1 cellular context compared by ENCODE assay signal in the genomic region with DNA sequence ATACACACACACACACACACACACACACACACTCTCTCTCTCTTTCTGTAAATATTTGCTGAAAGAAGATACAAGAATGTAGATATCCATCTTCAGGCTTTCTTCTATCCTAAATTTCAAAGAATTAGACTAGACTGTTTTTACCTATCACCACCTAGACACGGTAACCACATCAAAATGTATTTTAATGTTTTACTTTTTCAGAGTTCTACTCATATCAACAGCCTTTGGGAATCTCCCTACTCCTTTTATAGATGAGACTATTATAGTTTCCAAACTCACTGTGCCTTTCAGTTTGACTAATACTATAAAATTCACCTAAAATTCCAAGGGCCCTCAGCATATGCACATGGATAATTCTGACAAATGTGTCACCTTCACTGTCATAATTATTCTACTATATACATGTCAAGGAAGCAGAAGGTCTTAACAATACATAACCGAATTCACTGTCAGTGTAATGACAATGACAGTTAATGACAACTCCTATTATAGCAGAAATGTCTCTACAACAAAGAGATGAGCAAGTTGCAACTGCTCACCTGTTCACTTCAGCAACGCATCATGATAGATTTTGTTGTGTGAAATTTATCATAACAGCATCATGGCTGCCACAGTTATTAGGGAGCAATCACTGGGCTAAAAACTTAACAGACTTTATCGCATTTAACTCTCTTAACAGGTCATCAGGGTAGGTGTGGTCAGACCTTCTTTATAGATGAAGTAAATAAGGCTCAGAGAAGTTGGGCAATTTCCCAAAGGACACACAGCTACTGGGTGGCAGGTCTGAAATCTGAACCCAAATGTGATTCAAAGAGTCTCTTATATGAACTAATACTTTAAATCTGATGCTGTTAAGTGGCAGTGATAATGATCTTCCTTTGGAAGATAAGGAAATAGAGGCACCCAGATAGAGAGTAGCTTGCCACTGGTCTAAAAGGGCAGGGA.
TF ChIP-seq lines count a peak whose summit lies in the region.

No MANE protein-coding gene starts in this region.

TF ChIP-seq in GM12878, 131 proteins besides CTCF, POLR2A, EP300 and RAD21 (continued from another document and continues in another):
- TF ChIP-seq E2F8 (IDR thresholded peaks at IDR 0.05; ENCODE audit: low read depth, partially characterized antibody) (no peak), IKZF1 (conservative IDR thresholded peaks at IDR 0.05) (peak; percentile 95), PRDM15 (CRISPR knock-in tag; IDR thresholded peaks at IDR 0.05) (0 out of 2 replicates have a peak, but pooled peaks have one; percentile 5), ATF2 (IDR thresholded peaks at IDR 0.05; ENCODE audit: low read length) (peak; percentile 99), LARP7 (IDR thresholded peaks at IDR 0.05) (0 out of 2 replicates have a peak, but pooled peaks have one; percentile 54), MYB (IDR thresholded peaks at IDR 0.05; ENCODE audit: borderline replicate concordance, low read depth, low read length) (peak; percentile 85; the same call in 1 of the 2 replicates), ETV6 (conservative IDR thresholded peaks at IDR 0.05 in 1 of 2, IDR thresholded peaks at IDR 0.05 in 1 of 2; ENCODE audit: borderline replicate concordance in 1 of 2, low read depth in 1 of 2) (peak in 1 of 2 experiments; percentile 60; a peak in 1 of 4 replicates), GABPA (IDR thresholded peaks at IDR 0.05; ENCODE audit: low read depth) (peak; percentile 72; the same call in 1 of the 2 replicates), MTA2 (IDR thresholded peaks at IDR 0.05; ENCODE audit: low read depth) (peak; percentile 91), SRF (IDR thresholded peaks at IDR 0.05; ENCODE audit: low read depth in 2 of 2, low read length in 2 of 2) (0 out of 4 replicates have a peak, but pooled peaks of 1 of the 2 experiments have one; percentile 25), ZSCAN29 (IDR thresholded peaks at IDR 0.05) (no peak), PML (IDR thresholded peaks at IDR 0.05; ENCODE audit: low read length) (peak; percentile 84), ZBTB4 (CRISPR knock-in tag; IDR thresholded peaks at IDR 0.05) (no peak), NBN (IDR thresholded peaks at IDR 0.05) (no peak; the same call in 1 of the 2 replicates), MAX (IDR thresholded peaks at IDR 0.05; ENCODE audit: low read depth, low read length) (no peak), CEBPB (IDR thresholded peaks at IDR 0.05; ENCODE audit: borderline replicate concordance in 1 of 2, low read depth in 2 of 2, low read length in 2 of 2) (peak in 1 of 2 experiments; percentile 85; a peak in 1 of 4 replicates), DPF2 (IDR thresholded peaks at IDR 0.05) (peak; percentile 80), IRF4 (IDR thresholded peaks at IDR 0.05; ENCODE audit: low read depth, low read length) (peak; percentile 83), SMAD5 (IDR thresholded peaks at IDR 0.05; ENCODE audit: low read depth) (no peak), BHLHE40 (IDR thresholded peaks at IDR 0.05; ENCODE audit: borderline replicate concordance in 1 of 2, low read depth in 2 of 2, low read length in 1 of 2) (peak; percentile 56 to 81; a peak in 3 of 4 replicates), TBL1XR1 (IDR thresholded peaks at IDR 0.05; ENCODE audit: low read depth, low read length) (peak; percentile 90), NFXL1 (IDR thresholded peaks at IDR 0.05; ENCODE audit: borderline replicate concordance) (no peak), POU2F2 (IDR thresholded peaks at IDR 0.05; ENCODE audit: borderline replicate concordance, low read depth, low read length) (peak; percentile 29; the same call in 1 of the 3 replicates), CBFB (IDR thresholded peaks at IDR 0.05; ENCODE audit: low read depth) (no peak; the same call in 1 of the 2 replicates), BCL11A (IDR thresholded peaks at IDR 0.05; ENCODE audit: low read depth, low read length) (peak; percentile 87), CREB1 (IDR thresholded peaks at IDR 0.05; ENCODE audit: low read depth) (peak; percentile 68), TCF3 (IDR thresholded peaks at IDR 0.05; ENCODE audit: borderline replicate concordance, insufficient read depth, low read depth, low read length) (0 out of 2 replicates have a peak, but pooled peaks have one; percentile 46), ZNF24 (IDR thresholded peaks at IDR 0.05) (no peak), BACH1 (IDR thresholded peaks at IDR 0.05; ENCODE audit: borderline replicate concordance) (peak; percentile 24; the same call in 1 of the 2 replicates), TCF12 (IDR thresholded peaks at IDR 0.05; ENCODE audit: low read depth, low read length) (0 out of 2 replicates have a peak, but pooled peaks have one; percentile 27), SMARCA5 (IDR thresholded peaks at IDR 0.05) (peak; percentile 95), POLR2AphosphoS2 (IDR thresholded peaks at IDR 0.05; ENCODE audit: low read depth, low read length) (no peak), ZZZ3 (IDR thresholded peaks at IDR 0.05; ENCODE audit: control insufficient read depth, insufficient read length, low read depth) (no peak), MTA3 (IDR thresholded peaks at IDR 0.05; ENCODE audit: borderline replicate concordance, low read length) (peak; percentile 89), STAT3 (IDR thresholded peaks at IDR 0.05; ENCODE audit: low read depth, low read length) (0 out of 2 replicates have a peak, but pooled peaks have one; percentile 62), PAX5 (IDR thresholded peaks at IDR 0.05; ENCODE audit: borderline replicate concordance, low read depth, low read length) (peak; percentile 45; the same call in 1 of the 2 replicates), MEF2B (IDR thresholded peaks at IDR 0.05; ENCODE audit: partially characterized antibody, poor library complexity, severe bottlenecking) (peak; percentile 91), POLR2AphosphoS5 (IDR thresholded peaks at IDR 0.05; ENCODE audit: low read length) (0 out of 2 replicates have a peak, but pooled peaks have one; percentile 40), NR2C2 (IDR thresholded peaks at IDR 0.05; ENCODE audit: borderline replicate concordance, control insufficient read depth, insufficient read length, low read depth) (no peak), MEF2A (IDR thresholded peaks at IDR 0.05; ENCODE audit: insufficient read depth, low read depth, low read length) (peak; percentile 99), NRF1 (conservative IDR thresholded peaks at IDR 0.05; ENCODE audit: low read depth, low read length) (no peak), ZBED1 (IDR thresholded peaks at IDR 0.05; ENCODE audit: borderline replicate concordance) (peak; percentile 90; the same call in 1 of the 2 replicates), CBX5 (IDR thresholded peaks at IDR 0.05; ENCODE audit: low read depth) (no peak; the same call in 1 of the 2 replicates), SMC3 (IDR thresholded peaks at IDR 0.05; ENCODE audit: borderline replicate concordance, low read length) (no peak; the same call in 1 of the 2 replicates), RELB (IDR thresholded peaks at IDR 0.05; ENCODE audit: low read depth) (peak; percentile 99), FOXM1 (IDR thresholded peaks at IDR 0.05; ENCODE audit: low read depth, low read length) (peak; percentile 100), NFYA (IDR thresholded peaks at IDR 0.05; ENCODE audit: borderline replicate concordance, low read depth, low read length) (no peak), JUNB (IDR thresholded peaks at IDR 0.05) (peak; percentile 99)
- TF ChIP-seq, protein P1, sequence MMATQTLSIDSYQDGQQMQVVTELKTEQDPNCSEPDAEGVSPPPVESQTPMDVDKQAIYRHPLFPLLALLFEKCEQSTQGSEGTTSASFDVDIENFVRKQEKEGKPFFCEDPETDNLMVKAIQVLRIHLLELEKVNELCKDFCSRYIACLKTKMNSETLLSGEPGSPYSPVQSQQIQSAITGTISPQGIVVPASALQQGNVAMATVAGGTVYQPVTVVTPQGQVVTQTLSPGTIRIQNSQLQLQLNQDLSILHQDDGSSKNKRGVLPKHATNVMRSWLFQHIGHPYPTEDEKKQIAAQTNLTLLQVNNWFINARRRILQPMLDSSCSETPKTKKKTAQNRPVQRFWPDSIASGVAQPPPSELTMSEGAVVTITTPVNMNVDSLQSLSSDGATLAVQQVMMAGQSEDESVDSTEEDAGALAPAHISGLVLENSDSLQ (IDR thresholded peaks at IDR 0.05): peak; percentile 65
